In the genomic region with DNA sequence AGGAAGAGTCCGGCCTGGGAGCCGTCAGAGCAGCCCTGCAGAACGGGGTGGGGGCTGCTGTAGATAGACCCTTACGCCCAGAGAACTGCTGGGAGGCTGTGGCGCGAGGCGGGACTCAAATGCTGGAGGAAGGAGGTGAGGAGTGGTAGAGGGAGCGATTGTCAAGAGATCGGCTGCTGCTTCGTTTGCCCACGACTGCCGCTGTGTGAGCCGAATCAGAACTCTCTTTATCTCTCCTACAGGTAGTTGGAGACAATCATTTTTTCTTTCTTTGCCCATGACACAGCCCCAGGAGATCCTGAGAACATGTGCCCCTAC, we compare ENCODE assay signal across 2 cellular contexts.
A peak's percentile ranks its signal among the peaks of the same experiment; 100 is the strongest.
TF ChIP-seq lines count a peak whose summit lies in the region.

No MANE protein-coding gene starts in this region.

TF ChIP-seq in GM12878, 131 proteins besides CTCF, POLR2A, EP300 and RAD21:
- TF ChIP-seq SMC3 (IDR thresholded peaks at IDR 0.05; ENCODE audit: borderline replicate concordance, low read length) (0 out of 2 replicates have a peak, but pooled peaks have one; percentile 6), CBX3 (IDR thresholded peaks at IDR 0.05; ENCODE audit: borderline replicate concordance, low read depth) (no peak)
TF ChIP-seq in GM12878: peak in this region for 1.

TF ChIP-seq in liver, 16 proteins besides CTCF, POLR2A, EP300 and RAD21:
- TF ChIP-seq JUND (IDR thresholded peaks at IDR 0.05) (no peak), HNF4A (conservative IDR thresholded peaks at IDR 0.05) (no peak), GABPA (IDR thresholded peaks at IDR 0.05 in 1 of 2, conservative IDR thresholded peaks at IDR 0.05 in 1 of 2) (no peak), YY1 (IDR thresholded peaks at IDR 0.05) (no peak), FOXA1 (IDR thresholded peaks at IDR 0.05) (no peak), TAF1 (conservative IDR thresholded peaks at IDR 0.05) (no peak), NR2F2 (IDR thresholded peaks at IDR 0.05) (no peak), FOXA2 (IDR thresholded peaks at IDR 0.05) (no peak), RXRA (IDR thresholded peaks at IDR 0.05) (no peak), SP1 (IDR thresholded peaks at IDR 0.05) (no peak), HNF4G (IDR thresholded peaks at IDR 0.05) (no peak), EGR1 (IDR thresholded peaks at IDR 0.05; ENCODE audit: low read depth in 2 of 2) (no peak)
- TF ChIP-seq, protein P1, sequence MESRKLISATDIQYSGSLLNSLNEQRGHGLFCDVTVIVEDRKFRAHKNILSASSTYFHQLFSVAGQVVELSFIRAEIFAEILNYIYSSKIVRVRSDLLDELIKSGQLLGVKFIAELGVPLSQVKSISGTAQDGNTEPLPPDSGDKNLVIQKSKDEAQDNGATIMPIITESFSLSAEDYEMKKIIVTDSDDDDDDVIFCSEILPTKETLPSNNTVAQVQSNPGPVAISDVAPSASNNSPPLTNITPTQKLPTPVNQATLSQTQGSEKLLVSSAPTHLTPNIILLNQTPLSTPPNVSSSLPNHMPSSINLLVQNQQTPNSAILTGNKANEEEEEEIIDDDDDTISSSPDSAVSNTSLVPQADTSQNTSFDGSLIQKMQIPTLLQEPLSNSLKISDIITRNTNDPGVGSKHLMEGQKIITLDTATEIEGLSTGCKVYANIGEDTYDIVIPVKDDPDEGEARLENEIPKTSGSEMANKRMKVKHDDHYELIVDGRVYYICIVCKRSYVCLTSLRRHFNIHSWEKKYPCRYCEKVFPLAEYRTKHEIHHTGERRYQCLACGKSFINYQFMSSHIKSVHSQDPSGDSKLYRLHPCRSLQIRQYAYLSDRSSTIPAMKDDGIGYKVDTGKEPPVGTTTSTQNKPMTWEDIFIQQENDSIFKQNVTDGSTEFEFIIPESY (IDR thresholded peaks at IDR 0.05), result no peak
- TF ChIP-seq, protein P2, sequence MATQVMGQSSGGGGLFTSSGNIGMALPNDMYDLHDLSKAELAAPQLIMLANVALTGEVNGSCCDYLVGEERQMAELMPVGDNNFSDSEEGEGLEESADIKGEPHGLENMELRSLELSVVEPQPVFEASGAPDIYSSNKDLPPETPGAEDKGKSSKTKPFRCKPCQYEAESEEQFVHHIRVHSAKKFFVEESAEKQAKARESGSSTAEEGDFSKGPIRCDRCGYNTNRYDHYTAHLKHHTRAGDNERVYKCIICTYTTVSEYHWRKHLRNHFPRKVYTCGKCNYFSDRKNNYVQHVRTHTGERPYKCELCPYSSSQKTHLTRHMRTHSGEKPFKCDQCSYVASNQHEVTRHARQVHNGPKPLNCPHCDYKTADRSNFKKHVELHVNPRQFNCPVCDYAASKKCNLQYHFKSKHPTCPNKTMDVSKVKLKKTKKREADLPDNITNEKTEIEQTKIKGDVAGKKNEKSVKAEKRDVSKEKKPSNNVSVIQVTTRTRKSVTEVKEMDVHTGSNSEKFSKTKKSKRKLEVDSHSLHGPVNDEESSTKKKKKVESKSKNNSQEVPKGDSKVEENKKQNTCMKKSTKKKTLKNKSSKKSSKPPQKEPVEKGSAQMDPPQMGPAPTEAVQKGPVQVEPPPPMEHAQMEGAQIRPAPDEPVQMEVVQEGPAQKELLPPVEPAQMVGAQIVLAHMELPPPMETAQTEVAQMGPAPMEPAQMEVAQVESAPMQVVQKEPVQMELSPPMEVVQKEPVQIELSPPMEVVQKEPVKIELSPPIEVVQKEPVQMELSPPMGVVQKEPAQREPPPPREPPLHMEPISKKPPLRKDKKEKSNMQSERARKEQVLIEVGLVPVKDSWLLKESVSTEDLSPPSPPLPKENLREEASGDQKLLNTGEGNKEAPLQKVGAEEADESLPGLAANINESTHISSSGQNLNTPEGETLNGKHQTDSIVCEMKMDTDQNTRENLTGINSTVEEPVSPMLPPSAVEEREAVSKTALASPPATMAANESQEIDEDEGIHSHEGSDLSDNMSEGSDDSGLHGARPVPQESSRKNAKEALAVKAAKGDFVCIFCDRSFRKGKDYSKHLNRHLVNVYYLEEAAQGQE (IDR thresholded peaks at IDR 0.05), result no peak
- TF ChIP-seq, protein P3, sequence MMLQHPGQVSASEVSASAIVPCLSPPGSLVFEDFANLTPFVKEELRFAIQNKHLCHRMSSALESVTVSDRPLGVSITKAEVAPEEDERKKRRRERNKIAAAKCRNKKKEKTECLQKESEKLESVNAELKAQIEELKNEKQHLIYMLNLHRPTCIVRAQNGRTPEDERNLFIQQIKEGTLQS (IDR thresholded peaks at IDR 0.05), result no peak
- TF ChIP-seq, protein P4, sequence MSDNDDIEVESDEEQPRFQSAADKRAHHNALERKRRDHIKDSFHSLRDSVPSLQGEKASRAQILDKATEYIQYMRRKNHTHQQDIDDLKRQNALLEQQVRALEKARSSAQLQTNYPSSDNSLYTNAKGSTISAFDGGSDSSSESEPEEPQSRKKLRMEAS (IDR thresholded peaks at IDR 0.05), result no peak
TF ChIP-seq in liver: peak in this region for 0.
